ENCODE assay signal across 10 cellular contexts in the genomic region with DNA sequence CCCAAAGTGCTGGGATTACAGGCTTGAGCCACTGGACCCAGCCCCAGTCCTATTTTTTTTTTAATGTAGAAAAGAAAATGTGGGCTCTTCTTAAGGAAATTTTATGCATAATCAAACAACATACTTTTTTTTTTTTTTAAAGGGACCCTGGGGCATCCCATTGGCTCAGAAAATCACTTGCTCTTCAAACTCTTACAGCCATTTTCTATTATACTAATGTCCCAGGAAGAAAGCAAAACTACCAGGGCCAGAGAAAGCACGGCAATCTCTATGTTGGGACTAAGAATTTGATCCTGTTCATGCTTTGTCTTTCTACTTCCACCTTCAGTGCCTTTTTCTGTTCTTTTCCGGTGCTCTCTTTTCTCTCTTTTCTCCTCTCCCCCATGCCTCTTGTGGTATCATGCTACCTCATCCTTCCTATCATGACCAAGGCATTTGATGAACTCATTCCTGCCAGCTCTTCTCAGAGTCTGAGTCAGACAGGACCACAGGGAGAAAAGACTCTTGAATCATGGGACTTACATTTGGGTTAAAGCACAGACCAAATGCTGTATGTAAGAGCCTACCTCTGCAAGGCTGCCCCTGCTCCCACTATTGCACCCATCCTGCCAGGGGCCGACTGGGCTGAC.
DNase-seq lines count a peak whose midpoint lies in the region; ATAC-seq and TF ChIP-seq lines count a peak whose summit lies in the region.
"Had no signal": no experiment of that assay in that cellular context is flagged by ENCODE, and none has a peak within 500 bp of the region (broad histone marks: within the 10 kb centered on the region; RNA-seq: fewer than 3 reads in every experiment).

No MANE protein-coding gene starts in this region.

- no peaks in the 10 kb centered on the region for H3K79me2 ChIP-seq in GM23248 (ENCODE audit: insufficient read depth)

- peak overlapping the region; percentile 58 for H3K9ac ChIP-seq in GM23248

- H3F3A ChIP-seq in GM23248 (ENCODE audit: insufficient read depth), result peaks cover 14% of the 10 kb centered on the region

- ATAC-seq in omental fat pad (ENCODE audit: low FRiP score) (peak; percentile 71), GM19467 (IDR thresholded peaks at IDR 0.05; ENCODE audit: unreplicated experiment) (no peak)

- H3K27me3 ChIP-seq in GM23248 (replicated peaks; ENCODE audit: insufficient read depth), result no peaks in the 10 kb centered on the region

- H3K27ac ChIP-seq in GM23248, result peak overlapping the region; percentile 85

- no peaks in the 10 kb centered on the region for H3K9me3 ChIP-seq in GM23248 (ENCODE audit: low read depth)

- peaks cover 13% of the 10 kb centered on the region for H3K4me1 ChIP-seq in GM23248 (ENCODE audit: insufficient read depth)

- H3K36me3 ChIP-seq in GM23248 (ENCODE audit: low read depth), result no peaks in the 10 kb centered on the region

- H4K20me1 ChIP-seq in GM23248 (ENCODE audit: insufficient read depth), result no peaks in the 10 kb centered on the region

- no peaks in the 10 kb centered on the region for H3K9me2 ChIP-seq in GM23248 (ENCODE audit: insufficient read depth)

- WGBS in GM23248 (ENCODE audit: low coverage in 1 of 2, low lambda C conversion rate in 2 of 2, missing lambda C conversion rate in 2 of 2), 2 experiments, result 9 to 13% methylated on average over 3 of the region's 3 CpGs

- no peak for TF ChIP-seq CTCF in NB4 (IDR thresholded peaks at IDR 0.05; ENCODE audit: low read depth, low read length)
- TF ChIP-seq CTCF in choroid plexus epithelial cell (conservative IDR thresholded peaks at IDR 0.05; ENCODE audit: low read depth, low read length), result no peak
- no peak for TF ChIP-seq CTCF in omental fat pad (IDR thresholded peaks at IDR 0.05)

- DNase-seq in GM23248, result peak; percentile 97
- peak; percentile 8 for DNase-seq in NB4 (ENCODE audit: low read depth)
- peak; percentile 93 for DNase-seq in choroid plexus epithelial cell (ENCODE audit: low read depth)
- DNase-seq in omental fat pad (ENCODE audit: low spot score), result no peak
- no peak for DNase-seq in NOMO-1 treated with dmso at 0.1 percent for 144 hours (lab: John Stamatoyannopoulos, UW; ENCODE audit: unreplicated experiment)
- DNase-seq in NOMO-1 (lab: John Stamatoyannopoulos, UW; ENCODE audit: unreplicated experiment in 2 of 2), result no peak
- no peak for DNase-seq in NCI-H1436 (lab: John Stamatoyannopoulos, UW)
- DNase-seq: effector memory CD4-positive, alpha-beta T cell; stimulated activated CD4-positive, alpha-beta T cell treated with anti-CD3 and anti-CD28 coated beads, Interleukin-2, amount 100 ng/mL, for 48 hours had no signal

- H3K4me3 ChIP-seq in GM23248 (peak overlapping the region; percentile 33; the same call in 1 of the 2 replicates), NB4 (ENCODE audit: low read depth, low read length) (no peak overlapping the region), choroid plexus epithelial cell (ENCODE audit: low read depth, low read length) (no peak overlapping the region)

- H2AFZ ChIP-seq in GM23248, result peak overlapping the region; percentile 84

- in situ Hi-C loops in GM23248 (cut with MboI), result no loop called here

- H3K4me2 ChIP-seq in GM23248 (ENCODE audit: unreplicated experiment), result peak overlapping the region; percentile 48

- TF ChIP-seq POLR2A in NB4 (IDR thresholded peaks at IDR 0.05; ENCODE audit: extremely low read depth, insufficient read length), result no peak

Comparison
In these comparisons a context has a peak if more than half of its experiments do, and no peak if none do; other contexts are left out.
1. DNase-seq: peak in GM23248 (single experiment), NB4 (single experiment) and choroid plexus epithelial cell (single experiment); none in omental fat pad (single experiment), NOMO-1 treated with dmso at 0.1 percent for 144 hours (single experiment), NOMO-1 (0 of 2) and NCI-H1436 (single experiment).